22 cellular contexts compared by ENCODE assay signal in the genomic region with DNA sequence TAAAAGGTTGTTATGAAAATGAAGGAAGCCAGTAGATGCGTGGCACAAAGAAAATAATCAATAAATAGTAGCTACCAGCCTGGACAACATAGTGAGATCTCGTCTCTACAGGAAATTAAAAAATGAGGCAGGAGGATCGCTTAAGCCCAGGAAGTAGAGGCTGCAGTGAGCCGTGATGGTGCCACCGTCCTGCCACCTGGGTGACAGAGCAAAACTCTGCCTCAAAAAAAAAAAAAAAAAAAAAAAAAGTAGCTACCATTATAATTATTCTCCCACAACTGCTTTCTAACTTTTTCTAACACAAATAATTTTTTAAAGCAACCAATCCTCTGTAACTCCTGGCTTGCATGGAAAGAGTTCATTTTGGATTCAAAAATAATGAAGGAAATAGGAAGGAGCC.
DNase-seq lines count a peak whose midpoint lies in the region; ATAC-seq, FAIRE-seq and TF ChIP-seq lines count a peak whose summit lies in the region.
"Had no signal": no experiment of that assay in that cellular context is flagged by ENCODE, and none has a peak within 500 bp of the region (broad histone marks: within the 10 kb centered on the region; RNA-seq: fewer than 3 reads in every experiment).

No MANE protein-coding gene starts in this region.

- TF ChIP-seq CTCF in OCI-LY3 (IDR thresholded peaks at IDR 0.05; ENCODE audit: low read depth, low read length) (no peak), GM12878 (IDR thresholded peaks at IDR 0.05 in 2 of 3, conservative IDR thresholded peaks at IDR 0.05 in 1 of 3; ENCODE audit: control insufficient read depth in 2 of 3, extremely low read depth in 1 of 3, insufficient read depth in 1 of 3, low read depth in 3 of 3, low read length in 3 of 3) (no peak)

- BruUV-seq in GM12878 (replicated peaks; lab: Mats Ljungman, UMichigan), result no TSS peak

- FAIRE-seq in GM18507 (lab: Jason Lieb, UNC), result peak; percentile 59
- FAIRE-seq in GM12878 (lab: Jason Lieb, UNC), result no peak

- RAD21 ChIA-PET in GM12878 (lab: Charles Lee; ENCODE audit: unreplicated experiment), result interaction anchor here (0.6 to 7.2 kb wide), 13 partner anchors 11 to 249 kb away, joined by 3 to 205 read pairs (median 7); no protein-coding TSS in a partner anchor

- H4K20me1 ChIP-seq in OCI-LY3 (ENCODE audit: insufficient read depth, low read length) (peaks cover 8% of the 10 kb centered on the region; the same call in 1 of the 2 replicates), GM12878 (ENCODE audit: control insufficient read depth, insufficient read depth) (no peaks in the 10 kb centered on the region)

- H3K27me3 ChIP-seq in OCI-LY3 (ENCODE audit: low read depth, low read length), result no peaks in the 10 kb centered on the region
- no peaks in the 10 kb centered on the region for H3K27me3 ChIP-seq in GM12878 (replicated peaks in 1 of 2; ENCODE audit: control insufficient read depth in 2 of 2, insufficient read depth in 2 of 2, low read length in 1 of 2)

- H3K4me2 ChIP-seq in OCI-LY3 (ENCODE audit: low read length), result peak overlapping the region; percentile 89
- H3K4me2 ChIP-seq in GM12878 (ENCODE audit: control insufficient read depth, insufficient read depth), result peak overlapping the region; percentile 78
- H3K4me2 ChIP-seq: BLaER1 treated with 17β-estradiol and CSF1 and Interleukin-3, amounts not matched to agents 10 nM and 100 nM; KMS-11 had no signal

- H3K9ac ChIP-seq in OCI-LY3 (ENCODE audit: low read length) (no peak overlapping the region), GM12878 (ENCODE audit: control insufficient read depth, insufficient read depth, low read length) (peak overlapping the region; percentile 95)
- H3K9ac ChIP-seq: BLaER1 treated with 17β-estradiol and CSF1 and Interleukin-3, amounts not matched to agents 10 nM and 100 nM; KMS-11 had no signal

- SMC1A ChIA-PET in GM12878 (lab: Charles Lee; ENCODE audit: uncharacterized antibody, unreplicated experiment), result interaction anchor here (0.7 to 9.9 kb wide), 22 partner anchors 8 to 322 kb away, joined by 3 to 243 read pairs (median 5); no protein-coding TSS in a partner anchor

- no peak overlapping the region for H3K27ac ChIP-seq in OCI-LY3 (ENCODE audit: low read length)
- peak overlapping the region; percentile 91 for H3K27ac ChIP-seq in GM12878 (ENCODE audit: control insufficient read depth, insufficient read depth)
- H3K27ac ChIP-seq: BLaER1 treated with 17β-estradiol and CSF1 and Interleukin-3, amounts not matched to agents 10 nM and 100 nM; HL-60; KMS-11 had no signal

- H3K4me3 ChIP-seq in GM08714 (ENCODE audit: low read length) (peak overlapping the region; percentile 85; the same call in 1 of the 2 replicates), OCI-LY3 (ENCODE audit: low read length) (no peak overlapping the region), GM12878 (peak overlapping the region; percentile 92)
- H3K4me3 ChIP-seq: BLaER1 treated with 17β-estradiol and CSF1 and Interleukin-3, amounts not matched to agents 10 nM and 100 nM had no signal

- POLR2A ChIA-PET in GM12878 (lab: Charles Lee), result interaction anchor here (0.6 to 7.0 kb wide), 10 partner anchors 28 to 295 kb away, joined by 3 to 96 read pairs (median 6); no protein-coding TSS in a partner anchor

- CTCF ChIA-PET in GM12878 (lab: Yijun Ruan, JAX), result interaction anchor here (0.6 to 8.6 kb wide), 12 partner anchors 17 to 1153 kb away, joined by 3 to 133 read pairs (median 6); no protein-coding TSS in a partner anchor

- ATAC-seq in GM12878 (no peak), GM18519 (IDR thresholded peaks at IDR 0.05; ENCODE audit: low FRiP score, unreplicated experiment) (no peak), GM18907 (IDR thresholded peaks at IDR 0.05; ENCODE audit: unreplicated experiment) (no peak)
- ATAC-seq: HCT116 had no signal

- DNase-seq in GM18507 (ENCODE audit: extremely low spot score, insufficient read length, low read depth), result no peak
- no peak for DNase-seq in GM12878 (ENCODE audit: low read depth, low spot score)
- no peak for DNase-seq in kidney tubule cell (ENCODE audit: low spot score)
- DNase-seq in AG08395 (ENCODE audit: low spot score), result no peak
- DNase-seq: 8988T; CD8-positive, alpha-beta memory T cell; COR-L47; DMS 273 treated with DMSO at 0.1 percent for 48 hours; DMS53; DND-41; EL; GOT3; H7; HFFc6 had no signal

- no peak for TF ChIP-seq EP300 in GM12878 (IDR thresholded peaks at IDR 0.05; ENCODE audit: borderline replicate concordance in 1 of 2, control insufficient read depth in 1 of 2, low read depth in 2 of 2, low read length in 2 of 2)

- TF ChIP-seq RAD21 in GM12878 (IDR thresholded peaks at IDR 0.05; ENCODE audit: insufficient read depth, low read depth, low read length), result no peak

- intact Hi-C loops in GM12878 (cut with micrococcal nuclease; ENCODE audit: unreplicated experiment), result no loop called here

- H2AFZ ChIP-seq in OCI-LY3 (ENCODE audit: low read depth, low read length) (no peak overlapping the region), GM12878 (ENCODE audit: control insufficient read depth, low read depth, low read length) (no peak overlapping the region)

- WGBS in GM12878 (ENCODE audit: insufficient coverage, insufficient replicate concordance, low lambda C conversion rate, missing lambda C conversion rate), result 51% methylated on average over 3 of the region's 5 CpGs

- no peak for TF ChIP-seq POLR2A in GM12878 (IDR thresholded peaks at IDR 0.05; ENCODE audit: low read depth, low read length)

- H3K4me1 ChIP-seq in OCI-LY3 (ENCODE audit: low read length) (peaks cover 37% of the 10 kb centered on the region), GM12878 (ENCODE audit: control insufficient read depth, insufficient read depth, low read length) (peaks cover 22% of the 10 kb centered on the region; the same call in 1 of the 2 replicates)

- peaks cover 13% of the 10 kb centered on the region for H3K36me3 ChIP-seq in OCI-LY3 (replicated peaks; ENCODE audit: low read depth, low read length)
- H3K36me3 ChIP-seq in GM12878 (ENCODE audit: control insufficient read depth in 2 of 2, insufficient read depth in 2 of 2, low read length in 1 of 2), result peaks cover 0 to 7% of the 10 kb centered on the region in 2 experiments; a peak in 1 of 4 replicates
- H3K36me3 ChIP-seq: BLaER1 treated with 17β-estradiol and CSF1 and Interleukin-3, amounts not matched to agents 10 nM and 100 nM had no signal

- in situ Hi-C loops in GM12878 (cut with MboI), result loop anchor here (5.0 kb wide), 2 partner anchors 323 to 723 kb away; partner anchors contain the start of gene PLXNC1

- no peaks in the 10 kb centered on the region for H3K9me3 ChIP-seq in OCI-LY3 (ENCODE audit: insufficient read depth, low read length)
- H3K9me3 ChIP-seq in GM12878 (replicated peaks; ENCODE audit: control insufficient read depth, insufficient read depth, low read length), result peaks cover 3% of the 10 kb centered on the region; the same call in 2 of the 3 replicates

- peaks cover 69% of the 10 kb centered on the region for H3K79me2 ChIP-seq in OCI-LY3 (ENCODE audit: low read length)
- H3K79me2 ChIP-seq in GM12878 (ENCODE audit: control insufficient read depth, insufficient read depth, low read length), result peaks cover 94% of the 10 kb centered on the region

TF ChIP-seq in GM12878, 131 proteins besides CTCF, POLR2A, EP300 and RAD21:
- TF ChIP-seq ZNF384 (IDR thresholded peaks at IDR 0.05; ENCODE audit: borderline replicate concordance, low read depth, low read length) (peak; percentile 73), NFXL1 (IDR thresholded peaks at IDR 0.05; ENCODE audit: borderline replicate concordance) (no peak), MTA2 (IDR thresholded peaks at IDR 0.05; ENCODE audit: low read depth) (0 out of 2 replicates have a peak, but pooled peaks have one; percentile 5)
